Comparison of ENCODE assay signal across 8 cellular contexts in the genomic region with DNA sequence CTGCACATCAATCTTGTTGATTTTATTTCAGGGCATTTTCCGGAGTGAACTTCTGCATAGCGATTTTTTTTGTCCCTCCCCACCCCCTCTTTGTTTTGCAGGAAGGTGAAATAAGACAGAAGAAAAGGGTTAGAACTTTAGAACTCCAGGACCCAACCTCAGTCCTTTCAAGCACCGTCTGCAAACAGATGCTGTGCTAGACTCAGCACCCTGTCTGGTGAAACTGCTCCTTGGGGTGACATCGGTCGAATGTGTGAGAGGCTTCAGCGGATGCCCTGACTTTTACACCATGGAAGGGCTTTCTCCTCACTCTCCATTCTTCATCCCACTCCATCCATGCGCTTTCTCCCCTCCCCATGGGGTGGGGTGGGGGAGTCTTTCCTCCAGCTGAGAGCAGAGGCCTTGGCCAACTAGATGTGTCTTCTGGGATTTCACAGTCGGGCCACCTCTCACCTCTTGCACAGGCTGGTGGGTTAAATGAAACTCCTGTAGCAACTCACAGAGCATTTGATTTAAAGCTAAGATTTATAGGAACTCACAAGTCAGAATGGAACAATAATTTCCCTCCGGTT. TPM values are rescaled to one million over a fixed set of nuclear protein-coding genes. Genes with fewer than 3 reads are reported as not detected.
DNase-seq lines count a peak whose midpoint lies in the region; ATAC-seq and TF ChIP-seq lines count a peak whose summit lies in the region.

No MANE protein-coding gene starts in this region.

- H3K4me3 ChIP-seq in esophagus muscularis mucosa (peak overlapping the region; percentile 47 to 57 (median 52)), smooth muscle cell (peak overlapping the region; percentile 49)

- WGBS in esophagus muscularis mucosa = 72% methylated on average over 6 of the region's 9 CpGs
- 70% methylated on average over 9 of the region's 9 CpGs for WGBS in smooth muscle cell (ENCODE audit: low lambda C conversion rate)

- CTCF ChIA-PET in activated CD4-positive, alpha-beta memory T cell treated with anti-CD3 and anti-CD28 coated beads, Interleukin-2, amount 10 ng/mL, durations not matched to agents 7 days and 5 days (lab: Charles Lee) = no interaction called here

- TF ChIP-seq EP300 in esophagus muscularis mucosa (IDR thresholded peaks at IDR 0.05) = no peak

- H3K36me3 Mint-ChIP-seq in HFFc6 (ENCODE audit: low read depth) = no peaks in the 10 kb centered on the region
- H3K36me3 Mint-ChIP-seq in activated CD4-positive, alpha-beta memory T cell treated with anti-CD3 and anti-CD28 coated beads, Interleukin-2, amount 10 ng/mL, durations not matched to agents 7 days and 5 days (ENCODE audit: low read depth) = peaks cover 3% of the 10 kb centered on the region

- no peaks in the 10 kb centered on the region for H3K79me2 ChIP-seq in smooth muscle cell (ENCODE audit: low read depth)

- H3K27ac Mint-ChIP-seq in HFFc6 = no peak overlapping the region
- peak overlapping the region; percentile 94 for H3K27ac Mint-ChIP-seq in activated CD4-positive, alpha-beta memory T cell treated with anti-CD3 and anti-CD28 coated beads, Interleukin-2, amount 10 ng/mL, durations not matched to agents 7 days and 5 days

- POLR2A ChIA-PET in activated CD4-positive, alpha-beta memory T cell treated with anti-CD3 and anti-CD28 coated beads, Interleukin-2, amount 10 ng/mL, durations not matched to agents 7 days and 5 days (lab: Charles Lee) = interaction anchor here (0.7 to 1.7 kb wide), 6 partner anchors 19 to 419 kb away, joined by 3 to 4 read pairs (median 4); no protein-coding TSS in a partner anchor

- ATAC-seq in omental fat pad (ENCODE audit: low FRiP score) = no peak

- intact Hi-C loops in esophagus muscularis mucosa (cut with DNase I) = no loop called here

- no peaks in the 10 kb centered on the region for H4K20me1 ChIP-seq in smooth muscle cell (ENCODE audit: low read depth)

- no peaks in the 10 kb centered on the region for H3K36me3 ChIP-seq in esophagus muscularis mucosa
- no peaks in the 10 kb centered on the region for H3K36me3 ChIP-seq in smooth muscle cell (ENCODE audit: low read depth)

- DNase-seq in HFFc6 (no peak), esophagus muscularis mucosa (ENCODE audit: extremely low spot score) (no peak), smooth muscle cell (lab: John Stamatoyannopoulos, UW; ENCODE audit: unreplicated experiment) (no peak), NOMO-1 treated with DMSO at 0.1 percent for 48 hours (lab: John Stamatoyannopoulos, UW; ENCODE audit: unreplicated experiment) (no peak), pons (ENCODE audit: low spot score) (no peak), NCI-H1436 (lab: John Stamatoyannopoulos, UW) (no peak), omental fat pad (ENCODE audit: low spot score) (no peak)
- peak; percentile 31 for DNase-seq in activated CD4-positive, alpha-beta memory T cell treated with anti-CD3 and anti-CD28 coated beads, Interleukin-2, amount 10 ng/mL, durations not matched to agents 7 days and 5 days

- no peaks in the 10 kb centered on the region for H3K9me3 ChIP-seq in esophagus muscularis mucosa
- no peaks in the 10 kb centered on the region for H3K9me3 ChIP-seq in smooth muscle cell (replicated peaks; ENCODE audit: low read depth)

- H3K4me1 Mint-ChIP-seq in HFFc6 (ENCODE audit: low read depth) = peaks cover 5% of the 10 kb centered on the region; the same call in 1 of the 2 replicates
- H3K4me1 Mint-ChIP-seq in activated CD4-positive, alpha-beta memory T cell treated with anti-CD3 and anti-CD28 coated beads, Interleukin-2, amount 10 ng/mL, durations not matched to agents 7 days and 5 days = peaks cover 24% of the 10 kb centered on the region

- H3K27me3 Mint-ChIP-seq in HFFc6 (ENCODE audit: insufficient read depth) = peaks cover 47% of the 10 kb centered on the region
- peaks cover 1% of the 10 kb centered on the region for H3K27me3 Mint-ChIP-seq in activated CD4-positive, alpha-beta memory T cell treated with anti-CD3 and anti-CD28 coated beads, Interleukin-2, amount 10 ng/mL, durations not matched to agents 7 days and 5 days

- peak overlapping the region; percentile 97 for H3K4me2 ChIP-seq in smooth muscle cell

- peak overlapping the region; percentile 53 for H3K4me3 Mint-ChIP-seq in HFFc6
- H3K4me3 Mint-ChIP-seq in activated CD4-positive, alpha-beta memory T cell treated with anti-CD3 and anti-CD28 coated beads, Interleukin-2, amount 10 ng/mL, durations not matched to agents 7 days and 5 days = peak overlapping the region; percentile 83

- H3K9me3 Mint-ChIP-seq in HFFc6 = no peaks in the 10 kb centered on the region
- no peaks in the 10 kb centered on the region for H3K9me3 Mint-ChIP-seq in activated CD4-positive, alpha-beta memory T cell treated with anti-CD3 and anti-CD28 coated beads, Interleukin-2, amount 10 ng/mL, durations not matched to agents 7 days and 5 days

- peaks cover 0 to 14% (median 12%) of the 10 kb centered on the region in 4 donors for H3K4me1 ChIP-seq in esophagus muscularis mucosa
- H3K4me1 ChIP-seq in smooth muscle cell (ENCODE audit: low read depth) = peaks cover 23% of the 10 kb centered on the region

- H3K9ac ChIP-seq in smooth muscle cell (ENCODE audit: low read depth) = no peak overlapping the region

- no peak for TF ChIP-seq CTCF in HFFc6 (IDR thresholded peaks at IDR 0.05)
- TF ChIP-seq CTCF in esophagus muscularis mucosa (IDR thresholded peaks at IDR 0.05) = no peak
- TF ChIP-seq CTCF in smooth muscle cell (IDR thresholded peaks at IDR 0.05; ENCODE audit: borderline replicate concordance, insufficient read depth, poor library complexity, severe bottlenecking) = no peak
- TF ChIP-seq CTCF in omental fat pad (IDR thresholded peaks at IDR 0.05) = no peak

- peak overlapping the region; percentile 94 for H2AFZ ChIP-seq in smooth muscle cell (ENCODE audit: low read depth)

- peaks cover 0 to 8% (median 0%) of the 10 kb centered on the region in 4 donors for H3K27me3 ChIP-seq in esophagus muscularis mucosa
- no peaks in the 10 kb centered on the region for H3K27me3 ChIP-seq in smooth muscle cell (ENCODE audit: low read depth)

- no peak for TF ChIP-seq POLR2A in esophagus muscularis mucosa (IDR thresholded peaks at IDR 0.05; ENCODE audit: low read depth)

- H3F3A ChIP-seq in smooth muscle cell (ENCODE audit: low read depth) = peaks cover 3% of the 10 kb centered on the region

- H3K27ac ChIP-seq in esophagus muscularis mucosa (replicated peaks in 1 of 4) (peak overlapping the region in 1 of 4 donors; percentile 5), smooth muscle cell (ENCODE audit: low read depth) (no peak overlapping the region)

RNA-seq across cellular contexts. Expression of a gene that starts 43.3 kb away (rescaled TPM):
- total RNA-seq in HFFc6 (2021; fragmentation: NEBNext Ultra II Directional; extraction: Animal tissue kit (Norgen Biotek cat#: 25700)) = not detected
- not detected for total RNA-seq in activated CD4-positive, alpha-beta memory T cell treated with anti-CD3 and anti-CD28 coated beads, Interleukin-2, amount 10 ng/mL, durations not matched to agents 7 days and 5 days
- total RNA-seq in esophagus muscularis mucosa (not detected), smooth muscle cell (0.09 TPM in 2 replicates), omental fat pad (not detected)
- not detected in 2 replicates for polyA plus RNA-seq in smooth muscle cell
